20 cellular contexts compared by ENCODE assay signal in genomic region chr2:48450936-48451602, GRCh38. TPM values are rescaled to one million over a fixed set of nuclear protein-coding genes. Genes with fewer than 3 reads are reported as not detected.
DNase-seq lines count a peak whose midpoint lies in the region; ATAC-seq, FAIRE-seq and TF ChIP-seq lines count a peak whose summit lies in the region.
"Had no signal": no experiment of that assay in that cellular context is flagged by ENCODE, and none has a peak within 500 bp of the region (broad histone marks: within the 10 kb centered on the region; RNA-seq: fewer than 3 reads in every experiment).

No MANE protein-coding gene starts in this region.

- peaks cover 5% of the 10 kb centered on the region for H3K79me2 ChIP-seq in HepG2 (ENCODE audit: insufficient read depth, low read length)

- in situ Hi-C loops in HepG2 (cut with HindIII; ENCODE audit: extremely low pct_ligation_motif_present, low pct_unique_long_range_greater_than_20kb): no loop called here
- in situ Hi-C loops in GM13976 (cut with MboI; ENCODE audit: low sequenced_read_pairs, unreplicated experiment): no loop called here

- TF ChIP-seq RAD21 in HepG2 (CRISPR knock-in tag; IDR thresholded peaks at IDR 0.05): no peak

- H3K27ac ChIP-seq in HepG2 (ENCODE audit: extremely low read length, insufficient read depth, low read length): peak overlapping the region; percentile 54
- H3K27ac ChIP-seq in thoracic aorta: peak overlapping the region; percentile 57 to 75

- POLR2A ChIA-PET in HepG2 (lab: Yijun Ruan, JAX): interaction anchor here (0.7 to 1.4 kb wide), 2 partner anchors 74 to 305 kb away, joined by 3 read pairs; no protein-coding TSS in a partner anchor

- no peak overlapping the region for H2AFZ ChIP-seq in HepG2 (ENCODE audit: low read length)

- no peak overlapping the region for H3K4me3 Mint-ChIP-seq in activated T-cell treated with anti-CD3 and anti-CD28 coated beads, Interleukin-2, amount 50 U/mL, for 72 hours
- H3K4me3 Mint-ChIP-seq in activated T-cell treated with anti-CD3 and anti-CD28 coated beads, Interleukin-2, amount 50 U/mL, for 4 hours: no peak overlapping the region
- H3K4me3 Mint-ChIP-seq in activated T-helper 2 cell treated with anti-CD3 and anti-CD28 coated beads, Interferon-gamma antibody, Interleukin-2, Interleukin-4, amounts not matched to agents 10 μg/mL and 5 μg/mL and 100 μg/mL, durations not matched to agents 14 hours and 24 hours and 36 hours (ENCODE audit: low read depth): no peak overlapping the region
- H3K4me3 Mint-ChIP-seq: CD14-positive monocyte; stimulated activated naive CD8-positive, alpha-beta T cell treated with anti-CD3 and anti-CD28 coated beads, Interleukin-15, amount 100 ng/mL, for 72 hours had no signal

- no peaks in the 10 kb centered on the region for H3K27me3 Mint-ChIP-seq in activated T-cell treated with anti-CD3 and anti-CD28 coated beads, Interleukin-2, amount 50 U/mL, for 72 hours (ENCODE audit: low read depth)
- H3K27me3 Mint-ChIP-seq in activated T-cell treated with anti-CD3 and anti-CD28 coated beads, Interleukin-2, amount 50 U/mL, for 4 hours (ENCODE audit: low read depth): no peaks in the 10 kb centered on the region
- H3K27me3 Mint-ChIP-seq in activated T-helper 2 cell treated with anti-CD3 and anti-CD28 coated beads, Interferon-gamma antibody, Interleukin-2, Interleukin-4, amounts not matched to agents 10 μg/mL and 5 μg/mL and 100 μg/mL, durations not matched to agents 14 hours and 24 hours and 36 hours (ENCODE audit: low read depth): no peaks in the 10 kb centered on the region
- H3K27me3 Mint-ChIP-seq: activated CD4-positive, alpha-beta T cell treated with anti-CD3 and anti-CD28 coated beads, Interleukin-2, amount 10 ng/mL, durations not matched to agents 24 days and 14 days; stimulated activated naive CD8-positive, alpha-beta T cell treated with anti-CD3 and anti-CD28 coated beads, Interleukin-15, amount 100 ng/mL, for 72 hours had no signal

- CTCF ChIA-PET in HepG2 (lab: Yijun Ruan, JAX; ENCODE audit: low intra/inter-chr PET ratio, low total read pairs): no interaction called here

- peak overlapping the region; percentile 53 for H3K4me2 ChIP-seq in HepG2 (ENCODE audit: low read depth, low read length)

- H3K4me3 ChIP-seq in HepG2 (replicated peaks in 1 of 3; ENCODE audit: insufficient read depth in 1 of 3, low read depth in 2 of 3, low read length in 3 of 3) (no peak overlapping the region), thoracic aorta (no peak overlapping the region)

- peaks cover 2 to 21% of the 10 kb centered on the region in 2 donors for H3K36me3 Mint-ChIP-seq in activated T-cell treated with anti-CD3 and anti-CD28 coated beads, Interleukin-2, amount 50 U/mL, for 72 hours (ENCODE audit: insufficient read depth in 2 of 2)
- peaks cover 13% of the 10 kb centered on the region for H3K36me3 Mint-ChIP-seq in activated T-cell treated with anti-CD3 and anti-CD28 coated beads, Interleukin-2, amount 50 U/mL, for 4 hours (ENCODE audit: insufficient read depth)
- peaks cover 43% of the 10 kb centered on the region for H3K36me3 Mint-ChIP-seq in activated T-helper 2 cell treated with anti-CD3 and anti-CD28 coated beads, Interferon-gamma antibody, Interleukin-2, Interleukin-4, amounts not matched to agents 10 μg/mL and 5 μg/mL and 100 μg/mL, durations not matched to agents 14 hours and 24 hours and 36 hours (ENCODE audit: low read depth)

- H3K9me3 Mint-ChIP-seq in activated T-cell treated with anti-CD3 and anti-CD28 coated beads, Interleukin-2, amount 50 U/mL, for 72 hours: no peaks in the 10 kb centered on the region
- no peaks in the 10 kb centered on the region for H3K9me3 Mint-ChIP-seq in activated T-cell treated with anti-CD3 and anti-CD28 coated beads, Interleukin-2, amount 50 U/mL, for 4 hours
- H3K9me3 Mint-ChIP-seq in activated T-helper 2 cell treated with anti-CD3 and anti-CD28 coated beads, Interferon-gamma antibody, Interleukin-2, Interleukin-4, amounts not matched to agents 10 μg/mL and 5 μg/mL and 100 μg/mL, durations not matched to agents 14 hours and 24 hours and 36 hours: no peaks in the 10 kb centered on the region
- H3K9me3 Mint-ChIP-seq: activated CD4-positive, alpha-beta T cell treated with anti-CD3 and anti-CD28 coated beads, Interleukin-2, amount 10 ng/mL, durations not matched to agents 24 days and 14 days; stimulated activated naive CD8-positive, alpha-beta T cell treated with anti-CD3 and anti-CD28 coated beads, Interleukin-15, amount 100 ng/mL, for 72 hours had no signal

- TF ChIP-seq EP300 in HepG2 (IDR thresholded peaks at IDR 0.05; ENCODE audit: low read depth in 2 of 2, low read length in 2 of 2) (peak in 1 of 2 experiments; percentile 55; a peak in 1 of 4 replicates), HepG2 (CRISPR knock-in tag; IDR thresholded peaks at IDR 0.05; ENCODE audit: borderline replicate concordance) (no peak)

- TF ChIP-seq CTCF in HepG2 (CRISPR knock-in tag; IDR thresholded peaks at IDR 0.05) (no peak), thoracic aorta (IDR thresholded peaks at IDR 0.05) (no peak), GM13976 (IDR thresholded peaks at IDR 0.05; ENCODE audit: borderline replicate concordance, control extremely low read depth, extremely low read depth, insufficient read depth, missing control alignments) (no peak)

- 26% methylated on average over 2 of the region's 2 CpGs for WGBS in HepG2 (ENCODE audit: low lambda C conversion rate)

- intact Hi-C loops in activated T-helper 2 cell treated with anti-CD3 and anti-CD28 coated beads, Interferon-gamma antibody, Interleukin-2, Interleukin-4, amounts not matched to agents 10 μg/mL and 5 μg/mL and 100 μg/mL, durations not matched to agents 14 hours and 24 hours and 36 hours (cut with micrococcal nuclease): loop anchor here (5.0 kb wide), 1 partner anchor 76 kb away; no protein-coding TSS in a partner anchor
- intact Hi-C loops in HepG2 (cut with micrococcal nuclease; ENCODE audit: unreplicated experiment): no loop called here

- no TSS peak for BruUV-seq in HepG2 (replicated peaks; lab: Mats Ljungman, UMichigan)

- ATAC-seq in activated T-cell treated with anti-CD3 and anti-CD28 coated beads, Interleukin-2, amount 50 U/mL, for 72 hours (replicated peaks in 1 of 2): no peak
- no peak for ATAC-seq in activated T-cell treated with anti-CD3 and anti-CD28 coated beads, Interleukin-2, amount 50 U/mL, for 4 hours
- ATAC-seq in HepG2 (peak; percentile 82), thoracic aorta (ENCODE audit: insufficient number of reproducible peaks, low FRiP score, low read depth) (no peak)
- ATAC-seq: sciatic nerve; stimulated activated naive CD8-positive, alpha-beta T cell treated with anti-CD3 and anti-CD28 coated beads, Interleukin-15, amount 100 ng/mL, for 72 hours had no signal

- H3K36me3 ChIP-seq in HepG2 (replicated peaks in 1 of 2; ENCODE audit: control insufficient read depth in 1 of 2, insufficient read depth in 2 of 2, low read length in 2 of 2) (peaks cover 0 to 15% of the 10 kb centered on the region in 2 experiments; a peak in 3 of 5 replicates), thoracic aorta (peaks cover 4% of the 10 kb centered on the region)

- FAIRE-seq in HepG2 (lab: Jason Lieb, UNC): peak; percentile 63
- FAIRE-seq: urothelium cell line had no signal

- peak overlapping the region; percentile 60 for H3K27ac Mint-ChIP-seq in activated T-cell treated with anti-CD3 and anti-CD28 coated beads, Interleukin-2, amount 50 U/mL, for 72 hours
- peak overlapping the region; percentile 23 for H3K27ac Mint-ChIP-seq in activated T-helper 2 cell treated with anti-CD3 and anti-CD28 coated beads, Interferon-gamma antibody, Interleukin-2, Interleukin-4, amounts not matched to agents 10 μg/mL and 5 μg/mL and 100 μg/mL, durations not matched to agents 14 hours and 24 hours and 36 hours
- H3K27ac Mint-ChIP-seq: activated CD4-positive, alpha-beta T cell treated with anti-CD3 and anti-CD28 coated beads, Interleukin-2, amount 10 ng/mL, durations not matched to agents 24 days and 14 days had no signal

- H3K4me1 ChIP-seq in HepG2 (ENCODE audit: insufficient read depth, low read length) (peaks cover 55% of the 10 kb centered on the region), thoracic aorta (ENCODE audit: control insufficient read depth in 1 of 2, low read depth in 2 of 2) (peaks cover 23 to 26% of the 10 kb centered on the region in 2 donors)

- 0 out of 2 replicates have a peak overlapping the region, but pooled peaks have one; percentile 17 for H3K9ac ChIP-seq in HepG2 (ENCODE audit: insufficient read depth, low read depth, low read length)

- no peak for TF ChIP-seq POLR2A in HepG2 (IDR thresholded peaks at IDR 0.05; ENCODE audit: insufficient read depth in 1 of 2, low read depth in 2 of 2, low read length in 2 of 2)

- no peak for DNase-seq in activated T-cell treated with anti-CD3 and anti-CD28 coated beads, Interleukin-2, amount 50 U/mL, for 72 hours
- no peak for DNase-seq in activated T-cell treated with anti-CD3 and anti-CD28 coated beads, Interleukin-2, amount 50 U/mL, for 4 hours
- no peak for DNase-seq in activated T-helper 2 cell treated with anti-CD3 and anti-CD28 coated beads, Interferon-gamma antibody, Interleukin-2, Interleukin-4, amounts not matched to agents 10 μg/mL and 5 μg/mL and 100 μg/mL, durations not matched to agents 14 hours and 24 hours and 36 hours (ENCODE audit: low spot score)
- DNase-seq in HepG2 (ENCODE audit: low spot score) (no peak), thoracic aorta (ENCODE audit: low spot score) (no peak), NCI-H226 (no peak), GM13976 (ENCODE audit: low spot score) (no peak), HK-2 (ENCODE audit: unreplicated experiment) (no peak)
- DNase-seq: ACHN; cerebellar nuclear complex; kidney glomerular epithelial cell; NCI-H1694 treated with DMSO at 0.1 percent for 48 hours; NCI-H510A treated with DMSO at 0.1 percent for 48 hours; occipital lobe; stimulated activated CD4-positive, alpha-beta T cell treated with anti-CD3 and anti-CD28 coated beads, Interleukin-1b, Interleukin-23, amount 100 ng/mL, for 48 hours; stimulated activated naive CD8-positive, alpha-beta T cell treated with anti-CD3 and anti-CD28 coated beads, Interleukin-15, amount 100 ng/mL, for 72 hours had no signal

- H3K27me3 ChIP-seq in HepG2 (ENCODE audit: control insufficient read depth in 1 of 2, insufficient read depth in 2 of 2, low read length in 2 of 2) (no peaks in the 10 kb centered on the region), thoracic aorta (replicated peaks; ENCODE audit: insufficient read depth) (no peaks in the 10 kb centered on the region)

- H3K4me1 Mint-ChIP-seq in activated T-cell treated with anti-CD3 and anti-CD28 coated beads, Interleukin-2, amount 50 U/mL, for 72 hours (ENCODE audit: low read depth): peaks cover 35% of the 10 kb centered on the region
- peaks cover 44% of the 10 kb centered on the region for H3K4me1 Mint-ChIP-seq in activated T-cell treated with anti-CD3 and anti-CD28 coated beads, Interleukin-2, amount 50 U/mL, for 4 hours (ENCODE audit: low read depth)
- H3K4me1 Mint-ChIP-seq in activated T-helper 2 cell treated with anti-CD3 and anti-CD28 coated beads, Interferon-gamma antibody, Interleukin-2, Interleukin-4, amounts not matched to agents 10 μg/mL and 5 μg/mL and 100 μg/mL, durations not matched to agents 14 hours and 24 hours and 36 hours (ENCODE audit: low read depth): peaks cover 48% of the 10 kb centered on the region

- H3K9me3 ChIP-seq in HepG2 (ENCODE audit: low read length) (no peaks in the 10 kb centered on the region), thoracic aorta (no peaks in the 10 kb centered on the region)

- H4K20me1 ChIP-seq in HepG2 (ENCODE audit: insufficient read depth, low read length): no peaks in the 10 kb centered on the region

RNA-seq across cellular contexts. Expression of gene PPP1R21, which starts 10.5 kb away (rescaled TPM):
- total RNA-seq in activated T-cell treated with anti-CD3 and anti-CD28 coated beads, Interleukin-2, amount 50 U/mL, for 72 hours: 10 to 100 TPM; 23.3 to 27.2 TPM
- total RNA-seq in activated T-cell treated with anti-CD3 and anti-CD28 coated beads, Interleukin-2, amount 50 U/mL, for 4 hours: 10 to 100 TPM in 2 of 3 donors, 1 to 10 TPM in 1; 9.0 to 16.3 (median 11.8) TPM
- total RNA-seq in activated T-helper 2 cell treated with anti-CD3 and anti-CD28 coated beads, Interferon-gamma antibody, Interleukin-2, Interleukin-4, amounts not matched to agents 10 μg/mL and 5 μg/mL and 100 μg/mL, durations not matched to agents 14 hours and 24 hours and 36 hours: 22.8 and 23.4 TPM in 2 replicates
- total RNA-seq in HepG2 (2016; rRNA removed; fragmentation: Illumina TruSeq; extraction: Trizol) (15.5 and 26.0 TPM in 2 replicates), thoracic aorta (10 to 100 TPM; 23.8 to 29.7 TPM)
- 23.4 and 25.6 TPM in 2 replicates for total RNA-seq in HepG2 (2016; cell fraction: cytosol; rRNA removed; fragmentation: Illumina TruSeq; extraction: Trizol; ENCODE audit: low read depth)
- 11.8 and 21.9 TPM in 2 replicates for total RNA-seq in HepG2 (2016; cell fraction: insoluble cytoplasmic fraction; rRNA removed; fragmentation: Illumina TruSeq; extraction: Trizol)
- total RNA-seq in HepG2 (2016; cell fraction: membrane; rRNA removed; fragmentation: Illumina TruSeq; extraction: Trizol): 17.4 and 18.5 TPM in 2 replicates
- 19.8 and 24.1 TPM in 2 replicates for total RNA-seq in HepG2 (2016; cell fraction: nucleus; rRNA removed; fragmentation: Illumina TruSeq; extraction: Trizol)
- 18.8 and 21.9 TPM in 2 replicates for polyA plus RNA-seq in HepG2 (2011; rRNA removed)
- polyA plus RNA-seq in HepG2 (2011; cell fraction: cytosol; rRNA removed): 8.8 and 12.8 TPM in 2 replicates
- polyA plus RNA-seq in HepG2 (2011; cell fraction: nucleus; rRNA removed): 17.9 and 22.6 TPM in 2 replicates
- 17.3 and 23.4 TPM in 2 replicates for polyA plus RNA-seq in HepG2 (2012)
- polyA plus RNA-seq in HepG2 (2016; cell fraction: cytosol; fragmentation: Illumina TruSeq; extraction: Trizol; ENCODE audit: low read depth): 4.0 and 5.5 TPM in 2 replicates
- 20.2 and 22.6 TPM in 2 replicates for polyA plus RNA-seq in HepG2 (2016; cell fraction: insoluble cytoplasmic fraction; fragmentation: Illumina TruSeq; extraction: Trizol; ENCODE audit: low read depth)
- 9.9 and 10.8 TPM in 2 replicates for polyA plus RNA-seq in HepG2 (2016; cell fraction: membrane; fragmentation: Illumina TruSeq; extraction: Trizol; ENCODE audit: low read depth)
- 22.0 and 24.6 TPM in 2 replicates for polyA plus RNA-seq in HepG2 (2016; cell fraction: nucleus; fragmentation: Illumina TruSeq; extraction: Trizol; ENCODE audit: insufficient read depth, low read depth)
- polyA minus RNA-seq in HepG2 (2011; rRNA and poly(A)+ RNA removed; ENCODE audit: low replicate concordance): 9.2 and 19.0 TPM in 2 replicates
- 7.7 and 8.6 TPM in 2 replicates for polyA minus RNA-seq in HepG2 (2011; cell fraction: cytosol; rRNA and poly(A)+ RNA removed)
- 43.3 and 50.4 TPM in 2 replicates for polyA minus RNA-seq in HepG2 (2011; cell fraction: nucleus; rRNA and poly(A)+ RNA removed)
